ENCODE assay signal across 1 cellular context in genomic region chr14:74554742-74555362, GRCh38.
TF ChIP-seq lines count a peak whose summit lies in the region.

No MANE protein-coding gene starts in this region.

TF ChIP-seq in HepG2, 621 proteins besides CTCF, POLR2A, EP300 and RAD21:
- TF ChIP-seq, protein P1, sequence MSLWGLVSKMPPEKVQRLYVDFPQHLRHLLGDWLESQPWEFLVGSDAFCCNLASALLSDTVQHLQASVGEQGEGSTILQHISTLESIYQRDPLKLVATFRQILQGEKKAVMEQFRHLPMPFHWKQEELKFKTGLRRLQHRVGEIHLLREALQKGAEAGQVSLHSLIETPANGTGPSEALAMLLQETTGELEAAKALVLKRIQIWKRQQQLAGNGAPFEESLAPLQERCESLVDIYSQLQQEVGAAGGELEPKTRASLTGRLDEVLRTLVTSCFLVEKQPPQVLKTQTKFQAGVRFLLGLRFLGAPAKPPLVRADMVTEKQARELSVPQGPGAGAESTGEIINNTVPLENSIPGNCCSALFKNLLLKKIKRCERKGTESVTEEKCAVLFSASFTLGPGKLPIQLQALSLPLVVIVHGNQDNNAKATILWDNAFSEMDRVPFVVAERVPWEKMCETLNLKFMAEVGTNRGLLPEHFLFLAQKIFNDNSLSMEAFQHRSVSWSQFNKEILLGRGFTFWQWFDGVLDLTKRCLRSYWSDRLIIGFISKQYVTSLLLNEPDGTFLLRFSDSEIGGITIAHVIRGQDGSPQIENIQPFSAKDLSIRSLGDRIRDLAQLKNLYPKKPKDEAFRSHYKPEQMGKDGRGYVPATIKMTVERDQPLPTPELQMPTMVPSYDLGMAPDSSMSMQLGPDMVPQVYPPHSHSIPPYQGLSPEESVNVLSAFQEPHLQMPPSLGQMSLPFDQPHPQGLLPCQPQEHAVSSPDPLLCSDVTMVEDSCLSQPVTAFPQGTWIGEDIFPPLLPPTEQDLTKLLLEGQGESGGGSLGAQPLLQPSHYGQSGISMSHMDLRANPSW (CRISPR knock-in tag; IDR thresholded peaks at IDR 0.05; ENCODE audit: borderline replicate concordance): no peak
- TF ChIP-seq ZNF562 (CRISPR knock-in tag; IDR thresholded peaks at IDR 0.05; ENCODE audit: borderline replicate concordance) (no peak), ZNF672 (CRISPR knock-in tag; IDR thresholded peaks at IDR 0.05) (no peak), SAFB2 (CRISPR knock-in tag; IDR thresholded peaks at IDR 0.05; ENCODE audit: borderline replicate concordance, low read depth) (no peak), ZNF674 (CRISPR knock-in tag; IDR thresholded peaks at IDR 0.05; ENCODE audit: low read depth) (no peak), PCBP2 (optimal IDR thresholded peaks at IDR 0.05; ENCODE audit: low read depth, low read length, poor library complexity, severe bottlenecking) (no peak), AKAP8 (CRISPR knock-in tag; IDR thresholded peaks at IDR 0.05) (no peak), HNRNPK (IDR thresholded peaks at IDR 0.05; ENCODE audit: low read depth, low read length, poor library complexity, severe bottlenecking) (no peak), ELF1 (CRISPR knock-in tag; IDR thresholded peaks at IDR 0.05) (no peak), U2AF2 (IDR thresholded peaks at IDR 0.05; ENCODE audit: low read depth, low read length) (no peak), GTF2F1 (IDR thresholded peaks at IDR 0.05; ENCODE audit: low read length) (no peak), SRSF1 (optimal IDR thresholded peaks at IDR 0.05; ENCODE audit: low read depth, low read length) (no peak), IKZF4 (CRISPR knock-in tag; IDR thresholded peaks at IDR 0.05; ENCODE audit: borderline replicate concordance, low read depth, not compliant biosample characterization) (no peak), MZF1 (CRISPR knock-in tag; IDR thresholded peaks at IDR 0.05; ENCODE audit: borderline replicate concordance) (no peak), ZFYVE20 (CRISPR knock-in tag; IDR thresholded peaks at IDR 0.05; ENCODE audit: borderline replicate concordance, low read depth) (no peak), HOXA3 (CRISPR knock-in tag; IDR thresholded peaks at IDR 0.05) (no peak), ZNF232 (CRISPR knock-in tag; IDR thresholded peaks at IDR 0.05; ENCODE audit: borderline replicate concordance) (no peak), PHF20 (CRISPR knock-in tag; IDR thresholded peaks at IDR 0.05) (no peak), ZNF292 (CRISPR knock-in tag; IDR thresholded peaks at IDR 0.05; ENCODE audit: borderline replicate concordance, low read depth) (no peak)
